In genomic region chr18:46793565-46793964, GRCh38 we compare ENCODE assay signal across 1 cellular context.
TF ChIP-seq lines count a peak whose summit lies in the region.

No MANE protein-coding gene starts in this region.

TF ChIP-seq in K562, 482 proteins besides CTCF, POLR2A, EP300 and RAD21:
- TF ChIP-seq ATF1 (CRISPR knock-in tag; IDR thresholded peaks at IDR 0.05) (no peak), ATF1 (tag; IDR thresholded peaks at IDR 0.05) (no peak), ZNF699 (CRISPR knock-in tag; IDR thresholded peaks at IDR 0.05; ENCODE audit: insufficient replicate concordance) (no peak), ZNF239 (CRISPR knock-in tag; IDR thresholded peaks at IDR 0.05) (no peak), HMG20A (CRISPR knock-in tag; conservative IDR thresholded peaks at IDR 0.05) (no peak), PTTG1 (tag; IDR thresholded peaks at IDR 0.05; ENCODE audit: low read depth) (no peak), ZBTB40 (IDR thresholded peaks at IDR 0.05) (no peak), ZBTB40 (CRISPR knock-in tag; IDR thresholded peaks at IDR 0.05) (no peak), LARP7 (IDR thresholded peaks at IDR 0.05) (no peak), MXI1 (IDR thresholded peaks at IDR 0.05; ENCODE audit: low read depth, low read length) (no peak), PCBP2 (IDR thresholded peaks at IDR 0.05; ENCODE audit: low read depth, low read length, poor library complexity, severe bottlenecking) (no peak), EHMT2 (IDR thresholded peaks at IDR 0.05) (no peak), POLR2AphosphoS5 (IDR thresholded peaks at IDR 0.05; ENCODE audit: control insufficient read depth, insufficient read depth, low read depth, low read length) (no peak), ESRRB (CRISPR knock-in tag; IDR thresholded peaks at IDR 0.05; ENCODE audit: borderline replicate concordance) (no peak), FOXA1 (IDR thresholded peaks at IDR 0.05; ENCODE audit: borderline replicate concordance) (no peak)
TF ChIP-seq in K562: peak in this region for 0.
